In the genomic region with DNA sequence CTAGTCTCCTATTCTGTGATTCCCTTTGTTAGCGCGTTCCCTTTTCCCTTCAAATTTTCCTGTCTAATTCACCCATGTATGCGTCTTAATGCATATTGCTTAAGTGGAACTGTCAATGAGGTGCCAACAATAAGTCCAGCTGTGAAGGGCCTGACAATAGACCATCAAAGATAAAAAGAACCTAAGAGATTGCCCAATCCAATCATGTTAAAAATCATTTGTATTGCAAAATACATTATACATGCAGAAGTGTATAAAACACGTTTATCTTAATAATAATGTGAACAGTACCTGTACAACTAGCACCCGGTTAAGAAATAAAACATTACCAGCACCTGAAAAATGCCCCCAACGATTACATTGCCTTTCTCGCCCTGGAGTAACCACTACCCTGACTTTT, we compare ENCODE assay signal across 8 cellular contexts. TPM values are rescaled to one million over a fixed set of nuclear protein-coding genes. Genes with fewer than 3 reads are reported as not detected.
DNase-seq lines count a peak whose midpoint lies in the region; ATAC-seq and TF ChIP-seq lines count a peak whose summit lies in the region.

No MANE protein-coding gene starts in this region.

- H3K36me3 Mint-ChIP-seq in Calu3 (ENCODE audit: insufficient read depth, unreplicated experiment): peaks cover 24% of the 10 kb centered on the region

- BruUV-seq in Calu3 (replicated peaks; lab: Mats Ljungman, UMichigan) (no TSS peak), PC-3 (replicated peaks; lab: Mats Ljungman, UMichigan) (no TSS peak)

- ATAC-seq in PC-3: no peak
- ATAC-seq in HG02759 (IDR thresholded peaks at IDR 0.05; ENCODE audit: unreplicated experiment): no peak

- no peaks in the 10 kb centered on the region for H4K20me1 ChIP-seq in PC-3 (ENCODE audit: low read length)

- H2AFZ ChIP-seq in PC-3 (ENCODE audit: low read length) (peak overlapping the region; percentile 99), parathyroid adenoma (peak overlapping the region; percentile 91)

- H3K9me3 Mint-ChIP-seq in Calu3 (ENCODE audit: low read depth, unreplicated experiment): peaks cover 2% of the 10 kb centered on the region

- intact Hi-C loops in Calu3 (cut with micrococcal nuclease; ENCODE audit: unreplicated experiment) (no loop called here), PC-3 (cut with micrococcal nuclease) (loop anchor here (2.0 kb wide), 1 partner anchor 26 kb away; no protein-coding TSS in a partner anchor)

- POLR2A ChIA-PET in PC-3 (lab: Charles Lee; ENCODE audit: unreplicated experiment): interaction anchor here (1.0 kb wide), 2 partner anchors 12 to 53 kb away, joined by 3 to 6 read pairs; no protein-coding TSS in a partner anchor

- H3K36me3 ChIP-seq in PC-3 (ENCODE audit: low read depth, low read length) (no peaks in the 10 kb centered on the region), esophagus (ENCODE audit: control insufficient read depth in 2 of 2, insufficient read depth in 2 of 2, low read length in 1 of 2) (no peaks in the 10 kb centered on the region), parathyroid adenoma (ENCODE audit: control insufficient read depth, insufficient read depth, low read length) (no peaks in the 10 kb centered on the region)

- H3K27ac ChIP-seq in PC-3 (ENCODE audit: low read length): no peak overlapping the region
- peak overlapping the region; percentile 83 to 90 for H3K27ac ChIP-seq in esophagus (ENCODE audit: low read depth in 2 of 2, low read length in 1 of 2)
- peak overlapping the region; percentile 85 for H3K27ac ChIP-seq in parathyroid adenoma

- H3K27me3 ChIP-seq in PC-3 (ENCODE audit: low read length): no peaks in the 10 kb centered on the region
- H3K27me3 ChIP-seq in esophagus (ENCODE audit: control insufficient read depth in 1 of 2, insufficient read depth in 2 of 2, low read length in 2 of 2): no peaks in the 10 kb centered on the region
- no peaks in the 10 kb centered on the region for H3K27me3 ChIP-seq in parathyroid adenoma (ENCODE audit: control insufficient read depth, insufficient read depth, low read length)

- H3K4me3 ChIP-seq in PC-3 (ENCODE audit: low read length) (peak overlapping the region; percentile 77), esophagus (ENCODE audit: low read depth in 1 of 2, low read length in 2 of 2) (peak overlapping the region; percentile 65 to 71), parathyroid adenoma (ENCODE audit: low read depth, low read length) (peak overlapping the region; percentile 79)

- peaks cover 22% of the 10 kb centered on the region for H3K4me1 Mint-ChIP-seq in Calu3 (ENCODE audit: low read depth, unreplicated experiment)

- H3K9me3 ChIP-seq in PC-3 (ENCODE audit: low read length) (no peaks in the 10 kb centered on the region), esophagus (ENCODE audit: control insufficient read depth in 2 of 2, insufficient read depth in 1 of 2, low read depth in 1 of 2, low read length in 1 of 2) (no peaks in the 10 kb centered on the region), parathyroid adenoma (ENCODE audit: control insufficient read depth, low read length) (no peaks in the 10 kb centered on the region)

- CTCF ChIA-PET in Calu3 (lab: Charles Lee): interaction anchor here (1.9 kb wide), 1 partner anchor 25 kb away, joined by 18 read pairs; no protein-coding TSS in a partner anchor
- CTCF ChIA-PET in PC-3 (lab: Charles Lee): interaction anchor here (1.0 to 1.3 kb wide), 2 partner anchors 22 to 25 kb away, joined by 8 to 10 read pairs; no protein-coding TSS in a partner anchor

- H3K79me2 ChIP-seq in PC-3 (ENCODE audit: low read length) (no peaks in the 10 kb centered on the region), parathyroid adenoma (no peaks in the 10 kb centered on the region)

- no peaks in the 10 kb centered on the region for H3K27me3 Mint-ChIP-seq in Calu3 (ENCODE audit: unreplicated experiment)

- no peak for TF ChIP-seq CTCF in Calu3 (IDR thresholded peaks at IDR 0.05; ENCODE audit: unreplicated experiment)
- no peak for TF ChIP-seq CTCF in PC-3 (conservative IDR thresholded peaks at IDR 0.05; ENCODE audit: low read depth, low read length)
- TF ChIP-seq CTCF in parathyroid adenoma (IDR thresholded peaks at IDR 0.05): no peak
- no peak for TF ChIP-seq CTCF in GM20000 (IDR thresholded peaks at IDR 0.05; ENCODE audit: extremely low read depth, missing control alignments)

- H3K9ac ChIP-seq in PC-3 (ENCODE audit: low read length) (peak overlapping the region; percentile 63), parathyroid adenoma (no peak overlapping the region)

- H3K4me2 ChIP-seq in PC-3 (ENCODE audit: low read length) (peak overlapping the region; percentile 98), parathyroid adenoma (ENCODE audit: low read length) (peak overlapping the region; percentile 70)

- H3K27ac Mint-ChIP-seq in Calu3 (ENCODE audit: unreplicated experiment): no peak overlapping the region

- DNase-seq in Calu3: no peak
- no peak for DNase-seq in PC-3
- no peak for DNase-seq in NCI-H1694 (lab: John Stamatoyannopoulos, UW)
- no peak for DNase-seq in GM20000 (ENCODE audit: low spot score)
- DNase-seq in stimulated activated naive CD4-positive, alpha-beta T cell treated with Interleukin-2 at 50 U/mL for 16 hours (lab: John Stamatoyannopoulos, UW): no peak

- H3K4me1 ChIP-seq in PC-3 (ENCODE audit: insufficient read depth, low read length) (peaks cover 7% of the 10 kb centered on the region; the same call in 1 of the 2 replicates), esophagus (ENCODE audit: control insufficient read depth in 2 of 2, insufficient read depth in 2 of 2, low read length in 1 of 2) (peaks cover 0 to 3% of the 10 kb centered on the region in 2 donors), parathyroid adenoma (peaks cover 4% of the 10 kb centered on the region)

- H3K9me2 ChIP-seq in PC-3 (replicated peaks; ENCODE audit: low read length): no peaks in the 10 kb centered on the region

- 69 to 70% methylated on average over 7 of the region's 7 CpGs for WGBS in esophagus, 2 donors

- H3F3A ChIP-seq in PC-3 (ENCODE audit: low read length, unreplicated experiment): no peaks in the 10 kb centered on the region

- H3K4me3 Mint-ChIP-seq in Calu3 (ENCODE audit: low read depth, unreplicated experiment): peak overlapping the region; percentile 90

RNA-seq across cellular contexts. Expression of a gene that starts 0.7 kb away (rescaled TPM):
- total RNA-seq in Calu3 (2022) (7.1 and 15.7 TPM in 2 replicates), PC-3 (2014; rRNA removed) (0.40 and 2.8 TPM in 2 replicates)
- 1 to 10 TPM; 1.3 to 1.6 TPM for polyA plus RNA-seq in esophagus
